Comparison of ENCODE assay signal across 18 cellular contexts in the genomic region with DNA sequence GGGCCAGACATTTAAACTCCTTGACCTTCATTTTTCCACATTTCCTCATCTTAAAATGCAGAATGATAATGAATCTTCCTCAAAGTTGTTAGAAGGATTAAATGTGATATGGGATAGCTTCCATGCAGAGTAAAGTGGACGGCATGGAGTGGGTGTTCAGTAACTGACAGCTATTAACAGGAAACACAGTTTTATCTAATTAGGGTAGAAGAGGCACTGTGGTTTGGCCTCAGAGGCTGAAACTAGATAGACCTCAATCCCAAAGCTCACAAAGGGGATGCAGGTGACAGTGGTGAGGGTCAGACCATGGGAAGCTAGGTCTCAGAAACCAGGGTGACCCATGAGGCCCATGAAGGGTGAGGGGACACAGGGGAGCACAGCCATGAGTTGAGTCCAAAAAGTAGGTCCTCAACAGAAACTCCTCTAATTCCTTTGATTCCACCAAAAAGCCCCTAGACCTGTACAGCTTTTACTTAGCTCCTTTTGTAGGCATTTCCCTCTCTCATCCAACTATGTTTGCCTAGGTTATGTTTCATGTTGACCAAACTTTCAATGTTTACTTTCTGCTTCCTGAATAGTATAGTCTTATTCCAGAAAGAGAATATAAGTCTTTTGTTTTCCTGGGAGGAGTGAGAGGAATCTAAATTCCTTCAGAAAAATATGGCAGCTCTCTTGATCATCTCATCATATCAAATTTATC. TPM values are rescaled to one million over a fixed set of nuclear protein-coding genes. Genes with fewer than 3 reads are reported as not detected.
DNase-seq lines count a peak whose midpoint lies in the region; ATAC-seq lines count a peak whose summit lies in the region.
"Had no signal": no experiment of that assay in that cellular context is flagged by ENCODE, and none has a peak within 500 bp of the region (broad histone marks: within the 10 kb centered on the region; RNA-seq: fewer than 3 reads in every experiment).

No MANE protein-coding gene starts in this region.

- ATAC-seq in GM18907 (IDR thresholded peaks at IDR 0.05; ENCODE audit: unreplicated experiment) (peak; percentile 58), GM21786 (IDR thresholded peaks at IDR 0.05; ENCODE audit: unreplicated experiment) (peak; percentile 46), HG03565 (IDR thresholded peaks at IDR 0.05; ENCODE audit: unreplicated experiment) (peak; percentile 69), GM19351 (IDR thresholded peaks at IDR 0.05; ENCODE audit: unreplicated experiment) (no peak)
- ATAC-seq: activated CD8-positive, alpha-beta T cell treated with anti-CD3 and anti-CD28 coated beads, Interleukin-2, amount 10 ng/mL, durations not matched to agents 7 days and 5 days; gastroesophageal sphincter; naive thymus-derived CD4-positive, alpha-beta T cell; Panc1 had no signal

- peaks cover 4% of the 10 kb centered on the region for H3K27me3 Mint-ChIP-seq in activated naive CD4-positive, alpha-beta T cell treated with anti-CD3 and anti-CD28 coated beads, Interleukin-2, amount 10 ng/mL, durations not matched to agents 7 days and 5 days

- CTCF ChIA-PET in activated naive CD4-positive, alpha-beta T cell treated with anti-CD3 and anti-CD28 coated beads, Interleukin-2, amount 10 ng/mL, durations not matched to agents 7 days and 5 days (lab: Charles Lee) = no interaction called here

- H3K27ac Mint-ChIP-seq in activated naive CD4-positive, alpha-beta T cell treated with anti-CD3 and anti-CD28 coated beads, Interleukin-2, amount 10 ng/mL, durations not matched to agents 7 days and 5 days = no peak overlapping the region
- H3K27ac Mint-ChIP-seq: activated CD8-positive, alpha-beta T cell treated with anti-CD3 and anti-CD28 coated beads, Interleukin-2, amount 10 ng/mL, durations not matched to agents 7 days and 5 days; naive thymus-derived CD4-positive, alpha-beta T cell had no signal

- H3K4me3 Mint-ChIP-seq in activated naive CD4-positive, alpha-beta T cell treated with anti-CD3 and anti-CD28 coated beads, Interleukin-2, amount 10 ng/mL, durations not matched to agents 7 days and 5 days = no peak overlapping the region
- H3K4me3 Mint-ChIP-seq: activated CD8-positive, alpha-beta T cell treated with anti-CD3 and anti-CD28 coated beads, Interleukin-2, amount 10 ng/mL, durations not matched to agents 7 days and 5 days; naive thymus-derived CD4-positive, alpha-beta T cell had no signal

- no peaks in the 10 kb centered on the region for H3K36me3 Mint-ChIP-seq in activated naive CD4-positive, alpha-beta T cell treated with anti-CD3 and anti-CD28 coated beads, Interleukin-2, amount 10 ng/mL, durations not matched to agents 7 days and 5 days
- H3K36me3 Mint-ChIP-seq: naive thymus-derived CD4-positive, alpha-beta T cell had no signal

- no peaks in the 10 kb centered on the region for H3K4me1 Mint-ChIP-seq in activated naive CD4-positive, alpha-beta T cell treated with anti-CD3 and anti-CD28 coated beads, Interleukin-2, amount 10 ng/mL, durations not matched to agents 7 days and 5 days
- H3K4me1 Mint-ChIP-seq: naive thymus-derived CD4-positive, alpha-beta T cell had no signal

- DNase-seq in mesenteric fat pad (ENCODE audit: low spot score) = peak; percentile 11
- DNase-seq in activated naive CD4-positive, alpha-beta T cell treated with anti-CD3 and anti-CD28 coated beads, Interleukin-2, amount 10 ng/mL, durations not matched to agents 7 days and 5 days = no peak
- no peak for DNase-seq in HK-2 (ENCODE audit: unreplicated experiment)
- DNase-seq: activated CD8-positive, alpha-beta T cell treated with anti-CD3 and anti-CD28 coated beads, Interleukin-2, amount 10 ng/mL, durations not matched to agents 7 days and 5 days; BE2C; DMS 273 treated with DMSO at 0.1 percent for 48 hours; naive thymus-derived CD4-positive, alpha-beta T cell; NCI-H2081 treated with DMSO at 0.1 percent for 48 hours; small intestine; thyroid gland; WERI-Rb-1 had no signal

- H3K9me3 Mint-ChIP-seq in activated naive CD4-positive, alpha-beta T cell treated with anti-CD3 and anti-CD28 coated beads, Interleukin-2, amount 10 ng/mL, durations not matched to agents 7 days and 5 days = no peaks in the 10 kb centered on the region
- H3K9me3 Mint-ChIP-seq: naive thymus-derived CD4-positive, alpha-beta T cell had no signal

RNA-seq across cellular contexts. Expression of gene GLDC, which starts 27.9 kb away (rescaled TPM):
- total RNA-seq in mesenteric fat pad = 0.19 TPM
- total RNA-seq: HT-29 had no signal
